Comparison of ENCODE assay signal across 20 cellular contexts in the genomic region with DNA sequence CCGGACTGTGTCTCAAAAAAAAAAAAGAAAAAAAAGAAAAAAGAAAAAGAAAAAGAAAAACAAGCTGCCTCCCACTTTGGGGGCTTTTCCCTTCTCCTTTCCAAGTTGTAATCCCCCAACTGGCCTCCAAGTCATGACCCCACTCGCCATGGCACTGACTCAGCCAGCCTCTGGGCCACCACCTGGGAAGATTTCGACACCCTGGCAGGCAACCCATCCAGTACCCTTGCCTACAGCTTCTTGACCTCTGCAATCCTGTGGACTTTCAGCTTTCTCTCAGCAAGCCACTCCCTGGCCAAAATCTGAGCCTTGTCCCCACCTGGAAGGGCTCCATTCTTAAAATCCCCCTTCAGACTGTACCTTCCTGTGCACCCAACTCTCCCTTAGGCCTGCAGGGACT. TPM values are rescaled to one million over a fixed set of nuclear protein-coding genes. Genes with fewer than 3 reads are reported as not detected.
A peak's percentile ranks its signal among the peaks of the same experiment; 100 is the strongest.
DNase-seq lines count a peak whose midpoint lies in the region; FAIRE-seq and TF ChIP-seq lines count a peak whose summit lies in the region.
"Had no signal": no experiment of that assay in that cellular context is flagged by ENCODE, and none has a peak within 500 bp of the region (broad histone marks: within the 10 kb centered on the region; RNA-seq: fewer than 3 reads in every experiment).

No MANE protein-coding gene starts in this region.

- no peak overlapping the region for H3K4ac ChIP-seq in neuronal stem cell (ENCODE audit: low read length)

- no CpG with 5 or more reads among the region's 3 CpGs for WGBS in neuronal stem cell (ENCODE audit: extremely low coverage in 2 of 2, insufficient read length in 2 of 2, insufficient replicate concordance in 1 of 2), 2 donors

- H3K23ac ChIP-seq in neuronal stem cell (ENCODE audit: low read depth, low read length, poor library complexity) = no peak overlapping the region

- no peak overlapping the region for H2AK5ac ChIP-seq in neuronal stem cell (ENCODE audit: low read depth, low read length)

- H3K4me1 ChIP-seq in neuronal stem cell (ENCODE audit: control insufficient read depth in 2 of 2, insufficient read depth in 1 of 2, low read depth in 1 of 2, low read length in 2 of 2) = peaks cover 6% of the 10 kb centered on the region in 2 donors
- H3K4me1 ChIP-seq: pancreas had no signal

- no peak overlapping the region for H4K91ac ChIP-seq in neuronal stem cell (ENCODE audit: low read depth, low read length, poor library complexity)

- H2BK15ac ChIP-seq in neuronal stem cell (ENCODE audit: low read length) = no peak overlapping the region

- TF ChIP-seq CTCF in bronchial epithelial cell (IDR thresholded peaks at IDR 0.05; ENCODE audit: insufficient read depth, low read length, severe bottlenecking) = no peak
- TF ChIP-seq CTCF in WERI-Rb-1 (IDR thresholded peaks at IDR 0.05; ENCODE audit: low read depth, low read length) = no peak

- no peak for FAIRE-seq in bronchial epithelial cell (lab: Jason Lieb, UNC)
- FAIRE-seq: GM12892, pancreas had no signal

- H3K4me2 ChIP-seq in neuronal stem cell (ENCODE audit: insufficient read depth, low read length, poor library complexity, severe bottlenecking) = no peak overlapping the region

- H3K27ac ChIP-seq in neuronal stem cell (replicated peaks; ENCODE audit: low read length) = no peak overlapping the region
- H3K27ac ChIP-seq in substantia nigra (ENCODE audit: low read depth, low read length, poor library complexity, severe bottlenecking) = no peak overlapping the region
- H3K27ac ChIP-seq in WERI-Rb-1 = no peak overlapping the region
- H3K27ac ChIP-seq: GM23248, pancreas, thoracic aorta had no signal

- DNase-seq in EL (peak; percentile 39), M059J (ENCODE audit: low read depth) (peak; percentile 59), bronchial epithelial cell (ENCODE audit: low read depth) (peak; percentile 32), neuronal stem cell (ENCODE audit: low spot score) (no peak), NCI-H2029 treated with DMSO at 0.1 percent for 48 hours (lab: John Stamatoyannopoulos, UW) (no peak), substantia nigra (lab: John Stamatoyannopoulos, UW) (no peak), WERI-Rb-1 (no peak)
- DNase-seq: activated naive CD4-positive, alpha-beta T cell treated with anti-CD3 and anti-CD28 coated beads for 36 hours; activated T-cell treated with anti-CD3 and anti-CD28 coated beads, Interleukin-2, amount 50 U/mL, for 48 hours; aorta; CD4-positive, alpha-beta T cell; DMS53; effector CD4-positive, alpha-beta T cell; GM23248; naive thymus-derived CD8-positive, alpha-beta T cell; OCI-M1; pancreas had no signal

- no peak overlapping the region for H4K8ac ChIP-seq in neuronal stem cell (ENCODE audit: low read depth, low read length)

- no peaks in the 10 kb centered on the region for H3K27me3 ChIP-seq in bronchial epithelial cell (ENCODE audit: control insufficient read depth, insufficient read depth, low read length)
- peaks cover 0 to 25% (median 0%) of the 10 kb centered on the region in 3 experiments for H3K27me3 ChIP-seq in neuronal stem cell (ENCODE audit: control insufficient read depth in 3 of 3, insufficient read depth in 3 of 3, low read depth in 1 of 3, low read length in 3 of 3)
- H3K27me3 ChIP-seq in WERI-Rb-1 (ENCODE audit: insufficient read depth, low read depth, severe bottlenecking) = no peaks in the 10 kb centered on the region
- H3K27me3 ChIP-seq: pancreas had no signal

- H3K9me3 ChIP-seq in neuronal stem cell (replicated peaks in 1 of 2; ENCODE audit: control insufficient read depth in 2 of 2, insufficient read depth in 1 of 2, low read depth in 1 of 2, low read length in 2 of 2) (no peaks in the 10 kb centered on the region), WERI-Rb-1 (ENCODE audit: severe bottlenecking) (no peaks in the 10 kb centered on the region)
- H3K9me3 ChIP-seq: pancreas, thoracic aorta had no signal

- H3K4me3 ChIP-seq in bronchial epithelial cell (ENCODE audit: low read depth, low read length) (no peak overlapping the region), neuronal stem cell (ENCODE audit: low read length in 2 of 2) (no peak overlapping the region), WERI-Rb-1 (ENCODE audit: low read depth, low read length) (no peak overlapping the region)
- H3K4me3 ChIP-seq: GM23248, K562, pancreas, thoracic aorta had no signal

- H2BK12ac ChIP-seq in neuronal stem cell (ENCODE audit: low read length) = peak overlapping the region; percentile 47

- no peak overlapping the region for H2AFZ ChIP-seq in neuronal stem cell (ENCODE audit: low read length)
- H2AFZ ChIP-seq: GM23248 had no signal

- no peak overlapping the region for H3K14ac ChIP-seq in neuronal stem cell (ENCODE audit: low read length)

- no peaks in the 10 kb centered on the region for H3K79me1 ChIP-seq in neuronal stem cell (ENCODE audit: low read depth, low read length)

- H3K36me3 ChIP-seq in bronchial epithelial cell (ENCODE audit: control insufficient read depth, insufficient read depth, low read length) (no peaks in the 10 kb centered on the region), neuronal stem cell (replicated peaks in 1 of 2; ENCODE audit: control insufficient read depth in 2 of 2, insufficient read depth in 2 of 2, low read length in 2 of 2) (no peaks in the 10 kb centered on the region), WERI-Rb-1 (no peaks in the 10 kb centered on the region)
- H3K36me3 ChIP-seq: pancreas, thoracic aorta had no signal

- H3K18ac ChIP-seq in neuronal stem cell (ENCODE audit: low read length) = no peak overlapping the region

- H2BK5ac ChIP-seq in neuronal stem cell (ENCODE audit: low read length) = no peak overlapping the region

- H2BK120ac ChIP-seq in neuronal stem cell (ENCODE audit: low read depth, low read length) = no peak overlapping the region

- no peak overlapping the region for H3K9ac ChIP-seq in neuronal stem cell (ENCODE audit: low read depth, low read length, poor library complexity)
- H3K9ac ChIP-seq: GM23248 had no signal

RNA-seq across cellular contexts. Expression of a gene that starts 22.3 kb away (rescaled TPM):
- total RNA-seq in M059J (2014; rRNA removed; shearing (Covaris generic)) = 42.9 and 75.2 TPM in 2 replicates
- total RNA-seq in bronchial epithelial cell = 77.1 and 106 TPM in 2 replicates
- 6.6 TPM for polyA plus RNA-seq in neuronal stem cell (2013, experiment 1 of 2)
- 6.6 TPM for polyA plus RNA-seq in neuronal stem cell (2013, experiment 2 of 2)

Comparison
In these comparisons a context has a peak if more than half of its experiments do, and no peak if none do; other contexts are left out.
1. DNase-seq: peak in EL (single experiment), M059J (single experiment) and bronchial epithelial cell (single experiment); none in neuronal stem cell (single experiment), NCI-H2029 treated with DMSO at 0.1 percent for 48 hours (single experiment), substantia nigra (0 of 49) and WERI-Rb-1 (single experiment).